Comparison of ENCODE assay signal across 8 cellular contexts in genomic region chr17:30906101-30906911, GRCh38. TPM values are rescaled to one million over a fixed set of nuclear protein-coding genes. Genes with fewer than 3 reads are reported as not detected.
DNase-seq lines count a peak whose midpoint lies in the region; ATAC-seq, FAIRE-seq and TF ChIP-seq lines count a peak whose summit lies in the region.

Gene TEFM, minus strand, starts transcription at chr17:30906238. Its CDS starts 40 bp downstream, at chr17:30906198.

- FAIRE-seq in urothelium cell line (lab: Jason Lieb, UNC), result peak; percentile 30

- peak; percentile 91 for DNase-seq in GM13977 (ENCODE audit: low spot score)
- DNase-seq in NCI-H1694 (lab: John Stamatoyannopoulos, UW), result peak; percentile 86
- peak; percentile 89 for DNase-seq in T-helper 2 cell treated with Interferon-gamma antibody and Interleukin-4, amounts not matched to agents 5 μg/mL and 100 μg/mL, for 36 hours (ENCODE audit: low spot score)
- DNase-seq in ascending aorta (ENCODE audit: low spot score in 2 of 2), result peak; percentile 62 to 93
- peak; percentile 87 to 95 (median 95) for DNase-seq in right cardiac atrium
- peak; percentile 67 for DNase-seq in pulmonary artery endothelial cell (ENCODE audit: low read depth, low spot score)
- peak; percentile 93 for DNase-seq in urothelium cell line (ENCODE audit: low spot score)

- H3K9me3 ChIP-seq in ascending aorta (no peaks in the 10 kb centered on the region), right cardiac atrium (ENCODE audit: control insufficient read depth, low read length) (no peaks in the 10 kb centered on the region)

- H3K36me3 ChIP-seq in ascending aorta, result peaks cover 0 to 15% of the 10 kb centered on the region in 2 donors

- H3K36me3 Mint-ChIP-seq in T-helper 2 cell treated with Interferon-gamma antibody and Interleukin-4, amounts not matched to agents 5 μg/mL and 100 μg/mL, for 36 hours (ENCODE audit: low read depth), result peaks cover 18% of the 10 kb centered on the region

- H3K4me1 ChIP-seq in ascending aorta, result peaks cover 0 to 13% of the 10 kb centered on the region in 2 donors
- peaks cover 3% of the 10 kb centered on the region for H3K4me1 ChIP-seq in right cardiac atrium (ENCODE audit: control insufficient read depth, insufficient read depth, low read length)

- H3K9me3 Mint-ChIP-seq in T-helper 2 cell treated with Interferon-gamma antibody and Interleukin-4, amounts not matched to agents 5 μg/mL and 100 μg/mL, for 36 hours, result no peaks in the 10 kb centered on the region

- H3K4me3 ChIP-seq in ascending aorta (peak within 1 kb of the TSS; percentile 59 to 78), right cardiac atrium (ENCODE audit: low read length) (peak within 1 kb of the TSS; percentile 56)

- in situ Hi-C loops in GM13977 (cut with MboI; ENCODE audit: low pct_unique_long_range_greater_than_20kb, low sequenced_read_pairs, unreplicated experiment), result no loop called here

- H3K27ac Mint-ChIP-seq in T-helper 2 cell treated with Interferon-gamma antibody and Interleukin-4, amounts not matched to agents 5 μg/mL and 100 μg/mL, for 36 hours, result peak within 1 kb of the TSS; percentile 88

- intact Hi-C loops in ascending aorta (cut with DNase I) (loop anchor here (1.0 to 2.0 kb wide), 2 partner anchors 64 to 310 kb away; partner anchors contain the start of gene RNF135), right cardiac atrium (cut with DNase I) (no loop called here)

- H3K27ac ChIP-seq in ascending aorta (peak within 1 kb of the TSS; percentile 75 to 90), right cardiac atrium (ENCODE audit: low read length) (peak within 1 kb of the TSS; percentile 61)

- peaks cover 30% of the 10 kb centered on the region for H3K4me1 Mint-ChIP-seq in T-helper 2 cell treated with Interferon-gamma antibody and Interleukin-4, amounts not matched to agents 5 μg/mL and 100 μg/mL, for 36 hours (ENCODE audit: low read depth)

- no peaks in the 10 kb centered on the region for H3K27me3 ChIP-seq in ascending aorta
- H3K27me3 ChIP-seq in right cardiac atrium (ENCODE audit: control insufficient read depth, insufficient read depth), result no peaks in the 10 kb centered on the region

- ATAC-seq in HG02884 (IDR thresholded peaks at IDR 0.05; ENCODE audit: unreplicated experiment), result peak; percentile 83
- ATAC-seq in right cardiac atrium, result peak; percentile 99

- H3K4me3 Mint-ChIP-seq in T-helper 2 cell treated with Interferon-gamma antibody and Interleukin-4, amounts not matched to agents 5 μg/mL and 100 μg/mL, for 36 hours, result peak within 1 kb of the TSS; percentile 99

- TF ChIP-seq CTCF in GM13977 (IDR thresholded peaks at IDR 0.05; ENCODE audit: extremely low read depth, insufficient read depth, missing control alignments), result no peak
- TF ChIP-seq CTCF in ascending aorta (IDR thresholded peaks at IDR 0.05), result no peak

- H3K27me3 Mint-ChIP-seq in T-helper 2 cell treated with Interferon-gamma antibody and Interleukin-4, amounts not matched to agents 5 μg/mL and 100 μg/mL, for 36 hours (ENCODE audit: low read depth), result no peaks in the 10 kb centered on the region

- WGBS in right cardiac atrium, result under 1% methylated on average over 47 of the region's 47 CpGs

RNA-seq across cellular contexts. Expression of gene TEFM, which starts in this region (rescaled TPM):
- 0.43 TPM for total RNA-seq in ascending aorta
- total RNA-seq in right cardiac atrium, result 10 to 100 TPM; 11.7 to 14.0 (median 12.0) TPM
- polyA plus RNA-seq in right cardiac atrium, result 14.6 TPM
- total RNA-seq in pulmonary artery endothelial cell, result 9.0 and 11.7 TPM in 2 replicates

Comparison
In these comparisons a context has a peak if more than half of its experiments do, and no peak if none do; other contexts are left out.
1. Peak in every context shown above with its lines: DNase-seq, ATAC-seq, H3K4me3 ChIP-seq and H3K27ac ChIP-seq.
2. Peak in DNase-seq, H3K4me3 ChIP-seq and H3K27ac ChIP-seq in ascending aorta; RNA of the gene not detected or under 1 TPM.